ENCODE assay signal across 1 cellular context in the genomic region with DNA sequence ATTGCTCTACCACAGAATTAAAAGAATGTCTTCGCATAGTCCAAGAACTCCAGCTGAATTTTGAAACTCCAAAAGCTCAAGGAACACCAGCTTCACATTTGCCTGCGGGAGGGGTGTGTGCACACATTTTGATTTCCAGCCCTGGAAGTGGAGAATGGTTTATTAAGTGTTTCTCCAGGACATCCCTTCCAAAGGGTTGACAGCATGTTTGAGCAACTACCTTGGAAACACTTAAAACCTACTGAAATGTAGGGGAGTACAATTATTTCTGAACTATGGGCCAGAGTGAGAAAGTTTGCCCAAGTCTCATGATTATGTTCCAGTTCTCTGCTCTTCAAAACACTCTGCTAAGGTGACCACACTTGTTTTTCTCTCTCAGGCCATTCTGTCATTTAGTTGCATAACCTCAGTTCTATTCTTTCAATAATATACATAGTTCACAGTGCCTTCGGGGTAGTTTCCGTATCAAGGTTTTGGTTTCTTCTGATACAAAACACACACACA.
TF ChIP-seq lines count a peak whose summit lies in the region.

No MANE protein-coding gene starts in this region.

TF ChIP-seq in SK-N-SH, 30 proteins besides CTCF, POLR2A, EP300 and RAD21 (continued from another document):
- TF ChIP-seq, protein P1, sequence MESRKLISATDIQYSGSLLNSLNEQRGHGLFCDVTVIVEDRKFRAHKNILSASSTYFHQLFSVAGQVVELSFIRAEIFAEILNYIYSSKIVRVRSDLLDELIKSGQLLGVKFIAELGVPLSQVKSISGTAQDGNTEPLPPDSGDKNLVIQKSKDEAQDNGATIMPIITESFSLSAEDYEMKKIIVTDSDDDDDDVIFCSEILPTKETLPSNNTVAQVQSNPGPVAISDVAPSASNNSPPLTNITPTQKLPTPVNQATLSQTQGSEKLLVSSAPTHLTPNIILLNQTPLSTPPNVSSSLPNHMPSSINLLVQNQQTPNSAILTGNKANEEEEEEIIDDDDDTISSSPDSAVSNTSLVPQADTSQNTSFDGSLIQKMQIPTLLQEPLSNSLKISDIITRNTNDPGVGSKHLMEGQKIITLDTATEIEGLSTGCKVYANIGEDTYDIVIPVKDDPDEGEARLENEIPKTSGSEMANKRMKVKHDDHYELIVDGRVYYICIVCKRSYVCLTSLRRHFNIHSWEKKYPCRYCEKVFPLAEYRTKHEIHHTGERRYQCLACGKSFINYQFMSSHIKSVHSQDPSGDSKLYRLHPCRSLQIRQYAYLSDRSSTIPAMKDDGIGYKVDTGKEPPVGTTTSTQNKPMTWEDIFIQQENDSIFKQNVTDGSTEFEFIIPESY (IDR thresholded peaks at IDR 0.05; ENCODE audit: borderline replicate concordance, low read depth) = no peak
- TF ChIP-seq RXRA (IDR thresholded peaks at IDR 0.05; ENCODE audit: borderline replicate concordance, low read depth) = no peak
- no peak for TF ChIP-seq TEAD4 (IDR thresholded peaks at IDR 0.05; ENCODE audit: borderline replicate concordance, insufficient read depth)
- TF ChIP-seq, protein P2, sequence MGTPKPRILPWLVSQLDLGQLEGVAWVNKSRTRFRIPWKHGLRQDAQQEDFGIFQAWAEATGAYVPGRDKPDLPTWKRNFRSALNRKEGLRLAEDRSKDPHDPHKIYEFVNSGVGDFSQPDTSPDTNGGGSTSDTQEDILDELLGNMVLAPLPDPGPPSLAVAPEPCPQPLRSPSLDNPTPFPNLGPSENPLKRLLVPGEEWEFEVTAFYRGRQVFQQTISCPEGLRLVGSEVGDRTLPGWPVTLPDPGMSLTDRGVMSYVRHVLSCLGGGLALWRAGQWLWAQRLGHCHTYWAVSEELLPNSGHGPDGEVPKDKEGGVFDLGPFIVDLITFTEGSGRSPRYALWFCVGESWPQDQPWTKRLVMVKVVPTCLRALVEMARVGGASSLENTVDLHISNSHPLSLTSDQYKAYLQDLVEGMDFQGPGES (IDR thresholded peaks at IDR 0.05; ENCODE audit: low read depth, low read length) = no peak
- no peak for TF ChIP-seq NFIC (IDR thresholded peaks at IDR 0.05; ENCODE audit: borderline replicate concordance)
- TF ChIP-seq, protein P3, sequence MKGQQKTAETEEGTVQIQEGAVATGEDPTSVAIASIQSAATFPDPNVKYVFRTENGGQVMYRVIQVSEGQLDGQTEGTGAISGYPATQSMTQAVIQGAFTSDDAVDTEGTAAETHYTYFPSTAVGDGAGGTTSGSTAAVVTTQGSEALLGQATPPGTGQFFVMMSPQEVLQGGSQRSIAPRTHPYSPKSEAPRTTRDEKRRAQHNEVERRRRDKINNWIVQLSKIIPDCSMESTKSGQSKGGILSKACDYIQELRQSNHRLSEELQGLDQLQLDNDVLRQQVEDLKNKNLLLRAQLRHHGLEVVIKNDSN (IDR thresholded peaks at IDR 0.05; ENCODE audit: borderline replicate concordance, low read depth) = no peak
- TF ChIP-seq MEF2A (IDR thresholded peaks at IDR 0.05; ENCODE audit: borderline replicate concordance, low read depth) = no peak
- TF ChIP-seq, protein P4, sequence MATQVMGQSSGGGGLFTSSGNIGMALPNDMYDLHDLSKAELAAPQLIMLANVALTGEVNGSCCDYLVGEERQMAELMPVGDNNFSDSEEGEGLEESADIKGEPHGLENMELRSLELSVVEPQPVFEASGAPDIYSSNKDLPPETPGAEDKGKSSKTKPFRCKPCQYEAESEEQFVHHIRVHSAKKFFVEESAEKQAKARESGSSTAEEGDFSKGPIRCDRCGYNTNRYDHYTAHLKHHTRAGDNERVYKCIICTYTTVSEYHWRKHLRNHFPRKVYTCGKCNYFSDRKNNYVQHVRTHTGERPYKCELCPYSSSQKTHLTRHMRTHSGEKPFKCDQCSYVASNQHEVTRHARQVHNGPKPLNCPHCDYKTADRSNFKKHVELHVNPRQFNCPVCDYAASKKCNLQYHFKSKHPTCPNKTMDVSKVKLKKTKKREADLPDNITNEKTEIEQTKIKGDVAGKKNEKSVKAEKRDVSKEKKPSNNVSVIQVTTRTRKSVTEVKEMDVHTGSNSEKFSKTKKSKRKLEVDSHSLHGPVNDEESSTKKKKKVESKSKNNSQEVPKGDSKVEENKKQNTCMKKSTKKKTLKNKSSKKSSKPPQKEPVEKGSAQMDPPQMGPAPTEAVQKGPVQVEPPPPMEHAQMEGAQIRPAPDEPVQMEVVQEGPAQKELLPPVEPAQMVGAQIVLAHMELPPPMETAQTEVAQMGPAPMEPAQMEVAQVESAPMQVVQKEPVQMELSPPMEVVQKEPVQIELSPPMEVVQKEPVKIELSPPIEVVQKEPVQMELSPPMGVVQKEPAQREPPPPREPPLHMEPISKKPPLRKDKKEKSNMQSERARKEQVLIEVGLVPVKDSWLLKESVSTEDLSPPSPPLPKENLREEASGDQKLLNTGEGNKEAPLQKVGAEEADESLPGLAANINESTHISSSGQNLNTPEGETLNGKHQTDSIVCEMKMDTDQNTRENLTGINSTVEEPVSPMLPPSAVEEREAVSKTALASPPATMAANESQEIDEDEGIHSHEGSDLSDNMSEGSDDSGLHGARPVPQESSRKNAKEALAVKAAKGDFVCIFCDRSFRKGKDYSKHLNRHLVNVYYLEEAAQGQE (IDR thresholded peaks at IDR 0.05; ENCODE audit: low read depth, low read length) = no peak
- no peak for TF ChIP-seq SIN3A (IDR thresholded peaks at IDR 0.05; ENCODE audit: borderline replicate concordance, low read depth, low read length)
- no peak for TF ChIP-seq GATA2 (CRISPR knock-in tag; IDR thresholded peaks at IDR 0.05)
- TF ChIP-seq ELF1 (IDR thresholded peaks at IDR 0.05) = no peak
- no peak for TF ChIP-seq CHD2 (IDR thresholded peaks at IDR 0.05; ENCODE audit: low read length, partially characterized antibody)
- no peak for TF ChIP-seq POLR2AphosphoS5 (IDR thresholded peaks at IDR 0.05; ENCODE audit: low read depth, low read length)
- TF ChIP-seq, protein P5, sequence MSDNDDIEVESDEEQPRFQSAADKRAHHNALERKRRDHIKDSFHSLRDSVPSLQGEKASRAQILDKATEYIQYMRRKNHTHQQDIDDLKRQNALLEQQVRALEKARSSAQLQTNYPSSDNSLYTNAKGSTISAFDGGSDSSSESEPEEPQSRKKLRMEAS (IDR thresholded peaks at IDR 0.05; ENCODE audit: low read depth) = no peak
- TF ChIP-seq GABPA (IDR thresholded peaks at IDR 0.05; ENCODE audit: low read depth) = no peak
